ENCODE assay signal across 8 cellular contexts in genomic region chr4:24488399-24489164, GRCh38.
DNase-seq lines count a peak whose midpoint lies in the region; ATAC-seq and TF ChIP-seq lines count a peak whose summit lies in the region.

No MANE protein-coding gene starts in this region.

- CTCF ChIA-PET in HEK293T (lab: Yijun Ruan, JAX), result interaction anchor here (0.5 to 1.4 kb wide), 5 partner anchors 10 to 218 kb away, joined by 3 to 9 read pairs (median 3); no protein-coding TSS in a partner anchor

- TF ChIP-seq CTCF in WI38 (IDR thresholded peaks at IDR 0.05; ENCODE audit: low read depth, low read length) (peak; percentile 74), right lobe of liver (IDR thresholded peaks at IDR 0.05) (peak; percentile 72 to 93 (median 86))

- H3K4me3 ChIP-seq in WI38 (ENCODE audit: low read depth, low read length), result no peak overlapping the region
- H3K4me3 ChIP-seq in right lobe of liver, result no peak overlapping the region

- WGBS in right lobe of liver (ENCODE audit: insufficient coverage, low coverage, low lambda C conversion rate, missing lambda C conversion rate), result 10% methylated on average over 8 of the region's 15 CpGs

- DNase-seq in NCI-H1436 (lab: John Stamatoyannopoulos, UW), result peak; percentile 44
- no peak for DNase-seq in NCI-H1436 treated with DMSO at 0.1 percent for 48 hours (lab: John Stamatoyannopoulos, UW)
- peak; percentile 74 for DNase-seq in HEK293T (ENCODE audit: extremely low spot score)
- DNase-seq in NCI-H1048 (lab: John Stamatoyannopoulos, UW), result peak; percentile 48
- DNase-seq in cerebellar cortex (ENCODE audit: low spot score), result peak; percentile 52
- DNase-seq in right lobe of liver, result peak; percentile 75 to 79 (median 79)
- DNase-seq in stimulated activated CD8-positive, alpha-beta memory T cell treated with anti-CD3 and anti-CD28 coated beads, Interleukin-15, amount 100 ng/mL, for 48 hours (ENCODE audit: low read depth in 2 of 2), result peak; percentile 36 to 39

- no peaks in the 10 kb centered on the region for H3K4me1 ChIP-seq in right lobe of liver

- no peak overlapping the region for H3K27ac ChIP-seq in right lobe of liver

- no peaks in the 10 kb centered on the region for H3K9me3 ChIP-seq in right lobe of liver

- H3K36me3 ChIP-seq in right lobe of liver, result no peaks in the 10 kb centered on the region

- no peaks in the 10 kb centered on the region for H3K27me3 ChIP-seq in right lobe of liver

- TF ChIP-seq POLR2A in right lobe of liver (IDR thresholded peaks at IDR 0.05), result no peak

- intact Hi-C loops in right lobe of liver (cut with DNase I), result no loop called here

- ATAC-seq in right lobe of liver, result peak; percentile 92 to 98 (median 96)

- POLR2A ChIA-PET in HEK293T (lab: Yijun Ruan, JAX), result no interaction called here

TF ChIP-seq in HEK293T, 16 proteins besides CTCF, POLR2A, EP300 and RAD21:
- TF ChIP-seq SUZ12 (IDR thresholded peaks at IDR 0.05) (no peak), BHLHE40 (IDR thresholded peaks at IDR 0.05; ENCODE audit: borderline replicate concordance) (no peak), FOXM1 (IDR thresholded peaks at IDR 0.05; ENCODE audit: borderline replicate concordance) (no peak)
